28 cellular contexts compared by ENCODE assay signal in genomic region chr20:37875776-37876175, GRCh38. TPM values are rescaled to one million over a fixed set of nuclear protein-coding genes. Genes with fewer than 3 reads are reported as not detected.
"Had no signal": no experiment of that assay in that cellular context is flagged by ENCODE, and none has a peak within 500 bp of the region (broad histone marks: within the 10 kb centered on the region; RNA-seq: fewer than 3 reads in every experiment).

No MANE protein-coding gene starts in this region.

- H3K4me3 Mint-ChIP-seq: stimulated activated effector memory CD8-positive, alpha-beta T cell treated with anti-CD3 and anti-CD28 coated beads, Interleukin-12 subunit alpha, Interleukin-12 subunit beta, amount 100 ng/mL, for 72 hours; stimulated activated memory B cell treated with anti-CD40 and anti-IgM and Interleukin-4, amounts not matched to agents 10 μg/mL and 1 μg/mL and 100 μg/mL, for 72 hours; stimulated activated naive B cell treated with anti-CD40 and anti-IgM and Interleukin-4, amounts not matched to agents 10 μg/mL and 1 μg/mL and 100 μg/mL, for 72 hours; stimulated activated naive CD8-positive, alpha-beta T cell treated with anti-CD3 and anti-CD28 coated beads, Interleukin-15, amount 100 ng/mL, for 72 hours; stimulated activated naive CD8-positive, alpha-beta T cell treated with anti-CD3 and anti-CD28 coated beads, Interleukin-15, Interleukin-2, amounts not matched to agents 100 ng/mL and 50 ng/mL, for 24 hours; type B pancreatic cell had no signal

- H3K4me3 ChIP-seq: stomach, suprapubic skin, testis, thoracic aorta, thyroid gland, tibial artery, tibial nerve, transverse colon, upper lobe of left lung, upper lobe of right lung, uterus, vagina had no signal

- H3K9me3 ChIP-seq: stomach, suprapubic skin, testis, thoracic aorta, thyroid gland, tibial artery, tibial nerve, transverse colon, upper lobe of left lung, upper lobe of right lung, uterus, vagina had no signal

- H3K9me3 Mint-ChIP-seq: stimulated activated effector memory CD8-positive, alpha-beta T cell treated with anti-CD3 and anti-CD28 coated beads, Interleukin-12 subunit alpha, Interleukin-12 subunit beta, amount 100 ng/mL, for 72 hours; stimulated activated memory B cell treated with anti-CD40 and anti-IgM and Interleukin-4, amounts not matched to agents 10 μg/mL and 1 μg/mL and 100 μg/mL, for 72 hours; stimulated activated naive B cell treated with anti-CD40 and anti-IgM and Interleukin-4, amounts not matched to agents 10 μg/mL and 1 μg/mL and 100 μg/mL, for 72 hours; stimulated activated naive CD8-positive, alpha-beta T cell treated with anti-CD3 and anti-CD28 coated beads, Interleukin-15, amount 100 ng/mL, for 72 hours; stimulated activated naive CD8-positive, alpha-beta T cell treated with anti-CD3 and anti-CD28 coated beads, Interleukin-15, Interleukin-2, amounts not matched to agents 100 ng/mL and 50 ng/mL, for 24 hours; type B pancreatic cell had no signal

- H3K27me3 Mint-ChIP-seq: stimulated activated memory B cell treated with anti-CD40 and anti-IgM and Interleukin-4, amounts not matched to agents 10 μg/mL and 1 μg/mL and 100 μg/mL, for 72 hours; stimulated activated naive B cell treated with anti-CD40 and anti-IgM and Interleukin-4, amounts not matched to agents 10 μg/mL and 1 μg/mL and 100 μg/mL, for 72 hours; stimulated activated naive CD8-positive, alpha-beta T cell treated with anti-CD3 and anti-CD28 coated beads, Interleukin-15, amount 100 ng/mL, for 72 hours; stimulated activated naive CD8-positive, alpha-beta T cell treated with anti-CD3 and anti-CD28 coated beads, Interleukin-15, Interleukin-2, amounts not matched to agents 100 ng/mL and 50 ng/mL, for 24 hours; type B pancreatic cell had no signal

- H3K27ac ChIP-seq: stomach, suprapubic skin, testis, thoracic aorta, thyroid gland, tibial artery, tibial nerve, transverse colon, upper lobe of left lung, upper lobe of right lung, uterus, vagina had no signal

- ATAC-seq: stimulated activated effector memory CD8-positive, alpha-beta T cell treated with anti-CD3 and anti-CD28 coated beads, Interleukin-12 subunit alpha, Interleukin-12 subunit beta, amount 100 ng/mL, for 72 hours; stimulated activated memory B cell treated with anti-CD40 and anti-IgM and Interleukin-4, amounts not matched to agents 10 μg/mL and 1 μg/mL and 100 μg/mL, for 72 hours; stimulated activated naive B cell treated with anti-CD40 and anti-IgM and Interleukin-4, amounts not matched to agents 10 μg/mL and 1 μg/mL and 100 μg/mL, for 72 hours; stimulated activated naive CD8-positive, alpha-beta T cell treated with anti-CD3 and anti-CD28 coated beads, Interleukin-15, amount 100 ng/mL, for 72 hours; stimulated activated naive CD8-positive, alpha-beta T cell treated with anti-CD3 and anti-CD28 coated beads, Interleukin-15, Interleukin-2, amounts not matched to agents 100 U/mL and 50 U/mL, for 24 hours; upper lobe of right lung had no signal

- DNase-seq: stimulated activated CD4-positive, alpha-beta T cell treated with anti-CD3 and anti-CD28 coated beads, Interleukin-2, amount 100 ng/mL, for 48 hours; stimulated activated CD4-positive, alpha-beta T cell treated with anti-CD3 and anti-CD28 coated beads, Interleukin-4, amount 100 ng/mL, for 1 hour; stimulated activated CD4-positive, alpha-beta T cell treated with anti-CD3 and anti-CD28 coated beads, Interleukin-4, amount 100 ng/mL, for 24 hours; stimulated activated CD4-positive, alpha-beta T cell treated with anti-CD3 and anti-CD28 coated beads, Interleukin-4, amount 100 ng/mL, for 4 hours; stimulated activated CD8-positive, alpha-beta memory T cell treated with anti-CD3 and anti-CD28 coated beads, Interleukin-4, amount 100 ng/mL, for 48 hours; stimulated activated naive B cell treated with anti-CD40 and anti-IgM and Interleukin-4, amounts not matched to agents 10 μg/mL and 1 μg/mL and 100 μg/mL, for 72 hours; stimulated activated naive CD4-positive, alpha-beta T cell; stimulated activated naive CD4-positive, alpha-beta T cell treated with Interleukin-2 at 50 U/mL for 16 hours; stimulated activated naive CD8-positive, alpha-beta T cell treated with anti-CD3 and anti-CD28 coated beads, Interleukin-15, amount 100 ng/mL, for 72 hours; stimulated activated naive CD8-positive, alpha-beta T cell treated with anti-CD3 and anti-CD28 coated beads, Interleukin-15, Interleukin-2, amounts not matched to agents 100 U/mL and 50 U/mL, for 24 hours; stomach; substantia nigra; testis; thyroid gland; tibial artery; transverse colon; trophoblast cell; upper lobe of left lung; uterus had no signal

- H3K27me3 ChIP-seq: stomach, suprapubic skin, testis, thyroid gland, tibial artery, tibial nerve, transverse colon, upper lobe of left lung, upper lobe of right lung, uterus, vagina had no signal

- H3K4me1 ChIP-seq: suprapubic skin, testis, thyroid gland, tibial artery, tibial nerve, transverse colon, upper lobe of right lung, uterus, vagina had no signal

- H3K4me1 Mint-ChIP-seq: stimulated activated effector memory CD8-positive, alpha-beta T cell treated with anti-CD3 and anti-CD28 coated beads, Interleukin-12 subunit alpha, Interleukin-12 subunit beta, amount 100 ng/mL, for 72 hours; stimulated activated memory B cell treated with anti-CD40 and anti-IgM and Interleukin-4, amounts not matched to agents 10 μg/mL and 1 μg/mL and 100 μg/mL, for 72 hours; stimulated activated naive B cell treated with anti-CD40 and anti-IgM and Interleukin-4, amounts not matched to agents 10 μg/mL and 1 μg/mL and 100 μg/mL, for 72 hours; stimulated activated naive CD8-positive, alpha-beta T cell treated with anti-CD3 and anti-CD28 coated beads, Interleukin-15, amount 100 ng/mL, for 72 hours had no signal

- H3K36me3 ChIP-seq: thyroid gland, transverse colon, uterus had no signal

- H3K27ac Mint-ChIP-seq: stimulated activated effector memory CD8-positive, alpha-beta T cell treated with anti-CD3 and anti-CD28 coated beads, Interleukin-12 subunit alpha, Interleukin-12 subunit beta, amount 100 ng/mL, for 72 hours; stimulated activated memory B cell treated with anti-CD40 and anti-IgM and Interleukin-4, amounts not matched to agents 10 μg/mL and 1 μg/mL and 100 μg/mL, for 72 hours; stimulated activated naive B cell treated with anti-CD40 and anti-IgM and Interleukin-4, amounts not matched to agents 10 μg/mL and 1 μg/mL and 100 μg/mL, for 72 hours; stimulated activated naive CD8-positive, alpha-beta T cell treated with anti-CD3 and anti-CD28 coated beads, Interleukin-15, amount 100 ng/mL, for 72 hours; stimulated activated naive CD8-positive, alpha-beta T cell treated with anti-CD3 and anti-CD28 coated beads, Interleukin-15, Interleukin-2, amounts not matched to agents 100 ng/mL and 50 ng/mL, for 24 hours; type B pancreatic cell had no signal

RNA-seq across cellular contexts. Expression of gene VSTM2L, which starts 27.2 kb away (rescaled TPM):
- total RNA-seq: vagina had no signal
